1 cellular context compared by ENCODE assay signal in the genomic region with DNA sequence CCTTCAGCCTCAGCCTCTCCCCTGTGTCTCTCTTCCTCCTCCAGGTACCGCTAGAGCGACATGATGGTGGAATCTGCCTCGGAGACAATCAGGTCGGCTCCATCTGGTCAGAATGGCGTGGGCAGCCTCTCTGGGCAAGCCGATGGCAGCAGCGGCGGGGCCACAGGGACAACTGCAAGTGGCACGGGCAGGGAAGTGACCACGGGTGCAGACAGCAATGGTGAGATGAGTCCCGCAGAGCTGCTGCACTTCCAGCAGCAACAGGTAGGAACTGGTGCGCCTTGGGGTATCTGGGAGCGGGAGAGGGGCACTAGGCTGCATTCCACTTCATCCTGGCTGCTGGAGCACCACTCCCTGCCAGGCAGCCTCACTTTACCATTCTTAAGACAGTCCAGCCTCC.
TF ChIP-seq lines count a peak whose summit lies in the region.

No MANE protein-coding gene starts in this region.

TF ChIP-seq in HepG2, 621 proteins besides CTCF, POLR2A, EP300 and RAD21:
- peak; percentile 36 for TF ChIP-seq RBM39 (IDR thresholded peaks at IDR 0.05; ENCODE audit: low read depth, low read length, poor library complexity, severe bottlenecking)
- TF ChIP-seq, protein P1, sequence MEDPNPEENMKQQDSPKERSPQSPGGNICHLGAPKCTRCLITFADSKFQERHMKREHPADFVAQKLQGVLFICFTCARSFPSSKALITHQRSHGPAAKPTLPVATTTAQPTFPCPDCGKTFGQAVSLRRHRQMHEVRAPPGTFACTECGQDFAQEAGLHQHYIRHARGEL (CRISPR knock-in tag; IDR thresholded peaks at IDR 0.05), result no peak
- TF ChIP-seq AGO2 (optimal IDR thresholded peaks at IDR 0.05; ENCODE audit: low read depth, low read length), result peak; percentile 69
- no peak for TF ChIP-seq FOXO1 (CRISPR knock-in tag; IDR thresholded peaks at IDR 0.05)
